In the genomic region with DNA sequence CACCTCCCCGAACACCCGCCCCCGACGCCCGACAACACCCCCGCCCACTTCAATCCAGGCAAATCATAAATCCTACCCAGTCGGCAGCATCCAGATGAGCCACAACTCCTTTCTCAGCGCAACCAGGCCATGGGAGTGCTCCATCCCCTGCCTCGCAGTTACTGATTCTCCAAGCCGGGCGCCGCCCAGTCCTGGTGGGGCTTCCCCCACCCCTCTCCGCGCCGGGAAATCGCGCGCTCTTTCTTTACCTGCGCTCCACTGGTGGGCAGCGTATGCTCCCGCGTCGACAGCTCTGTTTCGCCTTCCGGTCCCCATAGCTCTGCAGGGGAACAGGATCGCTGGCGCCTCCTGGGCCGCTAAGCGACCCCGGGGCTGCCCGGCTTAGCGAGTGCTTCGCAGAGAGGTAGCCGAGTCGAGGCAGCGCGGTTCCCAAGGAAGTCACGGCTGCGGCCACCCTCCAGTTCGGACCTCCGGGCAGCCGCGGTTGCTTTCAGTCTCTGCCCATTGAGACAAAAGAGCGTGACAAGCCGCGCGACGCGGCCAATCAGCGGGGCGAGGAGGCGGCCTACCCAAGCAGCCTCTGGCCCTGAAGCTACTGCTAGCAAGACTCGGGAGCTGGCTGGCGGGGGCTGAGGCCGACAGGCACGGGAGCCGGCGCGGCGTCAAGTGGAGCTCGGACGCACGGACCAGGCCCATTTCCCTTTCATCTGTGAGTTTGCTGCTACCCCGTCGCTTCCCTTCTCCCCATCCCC, we compare ENCODE assay signal across 1 cellular context.
TF ChIP-seq lines count a peak whose summit lies in the region.

No MANE protein-coding gene starts in this region.

TF ChIP-seq in HepG2, 621 proteins besides CTCF, POLR2A, EP300 and RAD21 (continued from another document):
- TF ChIP-seq, protein P1, sequence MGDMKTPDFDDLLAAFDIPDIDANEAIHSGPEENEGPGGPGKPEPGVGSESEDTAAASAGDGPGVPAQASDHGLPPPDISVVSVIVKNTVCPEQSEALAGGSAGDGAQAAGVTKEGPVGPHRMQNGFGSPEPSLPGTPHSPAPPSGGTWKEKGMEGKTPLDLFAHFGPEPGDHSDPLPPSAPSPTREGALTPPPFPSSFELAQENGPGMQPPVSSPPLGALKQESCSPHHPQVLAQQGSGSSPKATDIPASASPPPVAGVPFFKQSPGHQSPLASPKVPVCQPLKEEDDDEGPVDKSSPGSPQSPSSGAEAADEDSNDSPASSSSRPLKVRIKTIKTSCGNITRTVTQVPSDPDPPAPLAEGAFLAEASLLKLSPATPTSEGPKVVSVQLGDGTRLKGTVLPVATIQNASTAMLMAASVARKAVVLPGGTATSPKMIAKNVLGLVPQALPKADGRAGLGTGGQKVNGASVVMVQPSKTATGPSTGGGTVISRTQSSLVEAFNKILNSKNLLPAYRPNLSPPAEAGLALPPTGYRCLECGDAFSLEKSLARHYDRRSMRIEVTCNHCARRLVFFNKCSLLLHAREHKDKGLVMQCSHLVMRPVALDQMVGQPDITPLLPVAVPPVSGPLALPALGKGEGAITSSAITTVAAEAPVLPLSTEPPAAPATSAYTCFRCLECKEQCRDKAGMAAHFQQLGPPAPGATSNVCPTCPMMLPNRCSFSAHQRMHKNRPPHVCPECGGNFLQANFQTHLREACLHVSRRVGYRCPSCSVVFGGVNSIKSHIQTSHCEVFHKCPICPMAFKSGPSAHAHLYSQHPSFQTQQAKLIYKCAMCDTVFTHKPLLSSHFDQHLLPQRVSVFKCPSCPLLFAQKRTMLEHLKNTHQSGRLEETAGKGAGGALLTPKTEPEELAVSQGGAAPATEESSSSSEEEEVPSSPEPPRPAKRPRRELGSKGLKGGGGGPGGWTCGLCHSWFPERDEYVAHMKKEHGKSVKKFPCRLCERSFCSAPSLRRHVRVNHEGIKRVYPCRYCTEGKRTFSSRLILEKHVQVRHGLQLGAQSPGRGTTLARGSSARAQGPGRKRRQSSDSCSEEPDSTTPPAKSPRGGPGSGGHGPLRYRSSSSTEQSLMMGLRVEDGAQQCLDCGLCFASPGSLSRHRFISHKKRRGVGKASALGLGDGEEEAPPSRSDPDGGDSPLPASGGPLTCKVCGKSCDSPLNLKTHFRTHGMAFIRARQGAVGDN (CRISPR knock-in tag; IDR thresholded peaks at IDR 0.05), result peak; percentile 55
- TF ChIP-seq, protein P2, sequence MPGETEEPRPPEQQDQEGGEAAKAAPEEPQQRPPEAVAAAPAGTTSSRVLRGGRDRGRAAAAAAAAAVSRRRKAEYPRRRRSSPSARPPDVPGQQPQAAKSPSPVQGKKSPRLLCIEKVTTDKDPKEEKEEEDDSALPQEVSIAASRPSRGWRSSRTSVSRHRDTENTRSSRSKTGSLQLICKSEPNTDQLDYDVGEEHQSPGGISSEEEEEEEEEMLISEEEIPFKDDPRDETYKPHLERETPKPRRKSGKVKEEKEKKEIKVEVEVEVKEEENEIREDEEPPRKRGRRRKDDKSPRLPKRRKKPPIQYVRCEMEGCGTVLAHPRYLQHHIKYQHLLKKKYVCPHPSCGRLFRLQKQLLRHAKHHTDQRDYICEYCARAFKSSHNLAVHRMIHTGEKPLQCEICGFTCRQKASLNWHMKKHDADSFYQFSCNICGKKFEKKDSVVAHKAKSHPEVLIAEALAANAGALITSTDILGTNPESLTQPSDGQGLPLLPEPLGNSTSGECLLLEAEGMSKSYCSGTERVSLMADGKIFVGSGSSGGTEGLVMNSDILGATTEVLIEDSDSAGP (CRISPR knock-in tag; IDR thresholded peaks at IDR 0.05; ENCODE audit: borderline replicate concordance), result peak; percentile 21; the same call in 1 of the 2 replicates
- peak; percentile 20; the same call in 1 of the 2 replicates for TF ChIP-seq NFYB (CRISPR knock-in tag; IDR thresholded peaks at IDR 0.05)
- TF ChIP-seq, protein P3, sequence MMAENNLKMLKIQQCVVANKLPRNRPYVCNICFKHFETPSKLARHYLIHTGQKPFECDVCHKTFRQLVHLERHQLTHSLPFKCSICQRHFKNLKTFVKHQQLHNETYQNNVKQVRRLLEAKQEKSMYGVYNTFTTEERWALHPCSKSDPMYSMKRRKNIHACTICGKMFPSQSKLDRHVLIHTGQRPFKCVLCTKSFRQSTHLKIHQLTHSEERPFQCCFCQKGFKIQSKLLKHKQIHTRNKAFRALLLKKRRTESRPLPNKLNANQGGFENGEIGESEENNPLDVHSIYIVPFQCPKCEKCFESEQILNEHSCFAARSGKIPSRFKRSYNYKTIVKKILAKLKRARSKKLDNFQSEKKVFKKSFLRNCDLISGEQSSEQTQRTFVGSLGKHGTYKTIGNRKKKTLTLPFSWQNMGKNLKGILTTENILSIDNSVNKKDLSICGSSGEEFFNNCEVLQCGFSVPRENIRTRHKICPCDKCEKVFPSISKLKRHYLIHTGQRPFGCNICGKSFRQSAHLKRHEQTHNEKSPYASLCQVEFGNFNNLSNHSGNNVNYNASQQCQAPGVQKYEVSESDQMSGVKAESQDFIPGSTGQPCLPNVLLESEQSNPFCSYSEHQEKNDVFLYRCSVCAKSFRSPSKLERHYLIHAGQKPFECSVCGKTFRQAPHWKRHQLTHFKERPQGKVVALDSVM (CRISPR knock-in tag; IDR thresholded peaks at IDR 0.05), result peak; percentile 44; the same call in 1 of the 2 replicates
